ENCODE assay signal across 17 cellular contexts in the genomic region with DNA sequence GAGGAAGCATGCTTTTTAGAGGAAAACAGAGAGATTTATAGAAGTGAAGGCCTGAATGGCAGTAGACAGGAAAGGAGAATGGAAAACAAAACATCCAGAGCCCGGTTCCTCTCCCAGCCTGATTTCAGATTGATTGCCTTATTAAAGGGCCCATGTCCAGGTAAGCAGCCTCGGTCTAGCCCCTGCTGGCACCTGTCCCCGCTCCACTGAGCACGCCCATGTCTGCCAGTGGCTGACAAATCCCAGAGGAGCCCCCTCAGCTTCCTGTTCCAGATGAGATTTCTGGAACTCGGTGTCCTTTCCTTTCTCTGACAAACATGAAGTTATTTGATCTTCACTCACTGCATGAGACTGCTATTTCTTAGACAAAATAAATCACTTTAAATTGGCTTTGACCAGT.
DNase-seq lines count a peak whose midpoint lies in the region; ATAC-seq and TF ChIP-seq lines count a peak whose summit lies in the region.
"Had no signal": no experiment of that assay in that cellular context is flagged by ENCODE, and none has a peak within 500 bp of the region (broad histone marks: within the 10 kb centered on the region; RNA-seq: fewer than 3 reads in every experiment).

No MANE protein-coding gene starts in this region.

- POLR2A ChIA-PET in PC-3 (lab: Charles Lee; ENCODE audit: unreplicated experiment) = no interaction called here

- H3K9ac ChIP-seq in mucosa of rectum (ENCODE audit: low read depth in 1 of 2, low read length in 2 of 2) = no peak overlapping the region
- H3K9ac ChIP-seq in PC-3 (ENCODE audit: low read length) = no peak overlapping the region

- H3K4me3 ChIP-seq in mucosa of rectum (ENCODE audit: low read length in 2 of 2) (peak overlapping the region in 1 of 2 donors; percentile 1), PC-3 (ENCODE audit: low read length) (no peak overlapping the region)
- H3K4me3 ChIP-seq: A549, ascending aorta, left lung, ovary, spleen had no signal

- CTCF ChIA-PET in PC-3 (lab: Charles Lee) = no interaction called here

- DNase-seq in left cardiac atrium (peak; percentile 33), cardiac septum (ENCODE audit: low spot score) (no peak), NCI-H524 (lab: John Stamatoyannopoulos, UW) (peak; percentile 85 to 96), PC-3 (no peak), GDM1 (lab: John Stamatoyannopoulos, UW) (no peak), RKO (ENCODE audit: low spot score) (no peak)
- no peak for DNase-seq in central memory CD4-positive, alpha-beta T cell
- DNase-seq: activated effector memory CD4-positive, alpha-beta T cell treated with Interleukin-2 at 50 U/mL for 16 hours; foreskin keratinocyte; KBM-7; left lung; ovary; spleen had no signal

- ATAC-seq in left cardiac atrium (peak in 1 of 2 donors; percentile 31), PC-3 (no peak)
- ATAC-seq: A549; activated CD4-positive, CD25-positive, alpha-beta regulatory T cell treated with anti-CD3 and anti-CD28 coated beads, Interleukin-2, amount 50 U/mL, for 24 hours; foreskin keratinocyte; left lung had no signal

- H3K27ac ChIP-seq in mucosa of rectum (ENCODE audit: low read depth in 2 of 2, low read length in 2 of 2) (peak overlapping the region; percentile 37 to 45), PC-3 (ENCODE audit: low read length) (no peak overlapping the region)
- H3K27ac ChIP-seq: A549, foreskin keratinocyte, left lung, ovary, spleen had no signal

- no peaks in the 10 kb centered on the region for H4K20me1 ChIP-seq in PC-3 (ENCODE audit: low read length)

- BruUV-seq in PC-3 (replicated peaks; lab: Mats Ljungman, UMichigan) = no TSS peak

- intact Hi-C loops in left cardiac atrium (cut with DNase I) (no loop called here), cardiac septum (cut with DNase I) (no loop called here), PC-3 (cut with micrococcal nuclease) (no loop called here)

- no peaks in the 10 kb centered on the region for H3K79me2 ChIP-seq in PC-3 (ENCODE audit: low read length)

- H3K4me1 ChIP-seq in mucosa of rectum (ENCODE audit: control insufficient read depth in 2 of 2, insufficient read depth in 2 of 2, low read length in 2 of 2) = peaks cover 9 to 10% of the 10 kb centered on the region in 2 donors
- H3K4me1 ChIP-seq in PC-3 (ENCODE audit: insufficient read depth, low read length) = no peaks in the 10 kb centered on the region
- H3K4me1 ChIP-seq: A549, foreskin keratinocyte, left lung, spleen had no signal

- no peaks in the 10 kb centered on the region for H3K9me2 ChIP-seq in PC-3 (replicated peaks; ENCODE audit: low read length)

- no peak overlapping the region for H2AFZ ChIP-seq in PC-3 (ENCODE audit: low read length)

- no peaks in the 10 kb centered on the region for H3K9me3 ChIP-seq in mucosa of rectum (ENCODE audit: control insufficient read depth in 2 of 2, low read length in 2 of 2)
- peaks cover 6% of the 10 kb centered on the region; the same call in 1 of the 2 replicates for H3K9me3 ChIP-seq in PC-3 (ENCODE audit: low read length)
- H3K9me3 ChIP-seq: A549, ascending aorta, ovary, spleen had no signal

- no peak overlapping the region for H3K4me2 ChIP-seq in PC-3 (ENCODE audit: low read length)
- H3K4me2 ChIP-seq: A549 had no signal

- H3K27me3 ChIP-seq in mucosa of rectum (ENCODE audit: control insufficient read depth in 2 of 2, insufficient read depth in 2 of 2, low read length in 2 of 2) (no peaks in the 10 kb centered on the region), PC-3 (ENCODE audit: low read length) (no peaks in the 10 kb centered on the region)
- H3K27me3 ChIP-seq: ascending aorta, foreskin keratinocyte, left lung, ovary, spleen had no signal

- TF ChIP-seq CTCF in PC-3 (conservative IDR thresholded peaks at IDR 0.05; ENCODE audit: low read depth, low read length) = no peak

- H3F3A ChIP-seq in PC-3 (ENCODE audit: low read length, unreplicated experiment) = no peaks in the 10 kb centered on the region

- H3K36me3 ChIP-seq in mucosa of rectum (ENCODE audit: control insufficient read depth in 2 of 2, insufficient read depth in 2 of 2, low read length in 2 of 2) = no peaks in the 10 kb centered on the region
- no peaks in the 10 kb centered on the region for H3K36me3 ChIP-seq in PC-3 (ENCODE audit: low read depth, low read length)
- H3K36me3 ChIP-seq: ascending aorta, left lung, ovary, spleen had no signal

Comparison
In these comparisons a context has a peak if more than half of its experiments do, and no peak if none do; other contexts are left out.
1. DNase-seq: peak in left cardiac atrium (single experiment) and NCI-H524 (2 of 2); none in cardiac septum (single experiment), central memory CD4-positive, alpha-beta T cell (single experiment), PC-3 (single experiment), GDM1 (single experiment) and RKO (single experiment).